Comparison of ENCODE assay signal across 13 cellular contexts in the genomic region with DNA sequence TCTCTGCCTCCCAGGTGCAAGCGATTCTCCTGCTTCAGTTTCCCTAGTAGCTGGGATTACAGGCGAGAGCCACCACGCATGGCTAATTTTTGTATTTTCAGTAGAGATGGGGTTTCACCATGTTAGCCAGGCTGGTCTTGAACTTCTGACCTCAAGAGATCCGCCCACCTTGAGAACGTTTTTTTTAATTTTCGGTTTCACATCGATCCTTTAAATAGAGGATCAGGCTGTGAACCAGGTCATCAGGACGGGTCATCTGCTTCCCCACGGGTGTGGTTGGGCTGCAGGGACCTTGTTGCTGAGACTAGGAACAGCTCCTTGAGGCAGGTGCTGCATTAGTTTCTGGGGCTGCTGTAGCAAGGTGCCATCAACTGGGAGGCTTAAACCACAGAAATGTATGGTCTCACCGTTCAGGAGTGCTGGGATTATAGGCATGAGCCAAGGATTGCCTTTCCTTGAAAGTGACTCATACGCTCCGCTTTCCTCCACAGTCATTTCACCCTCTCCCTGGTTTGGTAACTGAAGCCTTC. TPM values are rescaled to one million over a fixed set of nuclear protein-coding genes. Genes with fewer than 3 reads are reported as not detected.
DNase-seq lines count a peak whose midpoint lies in the region; ATAC-seq, FAIRE-seq and TF ChIP-seq lines count a peak whose summit lies in the region.
"Had no signal": no experiment of that assay in that cellular context is flagged by ENCODE, and none has a peak within 500 bp of the region (broad histone marks: within the 10 kb centered on the region; RNA-seq: fewer than 3 reads in every experiment).

No MANE protein-coding gene starts in this region.

- H3K4me3 ChIP-seq in A549 = no peak overlapping the region

- no peak for DNase-seq in A549 (ENCODE audit: low read depth in 1 of 2, low spot score in 1 of 2)
- peak; percentile 17 for DNase-seq in dedifferentiated amniotic fluid mesenchymal stem cell (ENCODE audit: extremely low spot score)
- no peak for DNase-seq in UCSD-AML1 (lab: John Stamatoyannopoulos, UW; ENCODE audit: unreplicated experiment)
- DNase-seq in stimulated activated naive CD4-positive, alpha-beta T cell (lab: John Stamatoyannopoulos, UW) = no peak
- no peak for DNase-seq in left colon
- no peak for DNase-seq in activated naive CD4-positive, alpha-beta T cell treated with anti-CD3 and anti-CD28 coated beads, Interleukin-2, amount 50 U/mL, for 72 hours (ENCODE audit: low spot score in 2 of 2)
- DNase-seq: amygdala; NCI-H2081; stimulated activated naive CD8-positive, alpha-beta T cell treated with anti-CD3 and anti-CD28 coated beads, Interleukin-15, Interleukin-2, amounts not matched to agents 100 U/mL and 50 U/mL, for 24 hours had no signal

- CTCF ChIA-PET in A549 (lab: Yijun Ruan, JAX) = interaction anchor here (0.9 to 1.3 kb wide), 2 partner anchors 17 to 23 kb away, joined by 3 to 4 read pairs; no protein-coding TSS in a partner anchor

- POLR2A ChIA-PET in A549 (lab: Yijun Ruan, JAX) = no interaction called here

- 25% methylated on average over 12 of the region's 12 CpGs for WGBS in A549 (ENCODE audit: missing lambda C conversion rate)

- no peaks in the 10 kb centered on the region for H3K9me3 Mint-ChIP-seq in activated naive CD4-positive, alpha-beta T cell treated with anti-CD3 and anti-CD28 coated beads, Interleukin-2, amount 50 U/mL, for 72 hours

- no peak for TF ChIP-seq EP300 in A549 (IDR thresholded peaks at IDR 0.05)

- peak overlapping the region; percentile 21; the same call in 1 of the 3 replicates for H3K4me2 ChIP-seq in A549

- intact Hi-C loops in left colon (cut with DNase I, micrococcal nuclease) = no loop called here

- H3K27ac Mint-ChIP-seq in activated naive CD4-positive, alpha-beta T cell treated with anti-CD3 and anti-CD28 coated beads, Interleukin-2, amount 50 U/mL, for 72 hours = peak overlapping the region in 1 of 2 donors; percentile 60

- H3K27ac ChIP-seq in A549 = no peak overlapping the region

- TF ChIP-seq POLR2A in A549 (IDR thresholded peaks at IDR 0.05; ENCODE audit: low read length) = no peak

- ATAC-seq in A549 = peak; percentile 72 to 78
- peak; percentile 45 for ATAC-seq in GM19467 (IDR thresholded peaks at IDR 0.05; ENCODE audit: unreplicated experiment)
- peak; percentile 74 for ATAC-seq in HG03442 (IDR thresholded peaks at IDR 0.05; ENCODE audit: unreplicated experiment)
- no peak for ATAC-seq in left colon
- ATAC-seq in activated naive CD4-positive, alpha-beta T cell treated with anti-CD3 and anti-CD28 coated beads, Interleukin-2, amount 50 U/mL, for 72 hours = no peak
- ATAC-seq: stimulated activated naive CD8-positive, alpha-beta T cell treated with anti-CD3 and anti-CD28 coated beads, Interleukin-15, Interleukin-2, amounts not matched to agents 100 U/mL and 50 U/mL, for 24 hours had no signal

- TF ChIP-seq RAD21 in A549 (conservative IDR thresholded peaks at IDR 0.05 in 1 of 2, IDR thresholded peaks at IDR 0.05 in 1 of 2) = no peak

- no peaks in the 10 kb centered on the region for H3K9me3 ChIP-seq in A549

- H3K4me1 ChIP-seq in A549 = peaks cover 3% of the 10 kb centered on the region; the same call in 1 of the 3 replicates

- TF ChIP-seq CTCF in A549 (IDR thresholded peaks at IDR 0.05) = no peak

- peaks cover 0 to 1% of the 10 kb centered on the region in 2 donors for H3K36me3 Mint-ChIP-seq in activated naive CD4-positive, alpha-beta T cell treated with anti-CD3 and anti-CD28 coated beads, Interleukin-2, amount 50 U/mL, for 72 hours

- no peak for FAIRE-seq in A549 (lab: Jason Lieb, UNC)
- FAIRE-seq: TTC549 had no signal

TF ChIP-seq in A549, 52 proteins besides CTCF, POLR2A, EP300 and RAD21:
- no peak for TF ChIP-seq FOSL2 (IDR thresholded peaks at IDR 0.05)
- TF ChIP-seq FOSL2 (CRISPR knock-in tag; IDR thresholded peaks at IDR 0.05) = peak; percentile 36; the same call in 1 of the 2 replicates
- TF ChIP-seq NR3C1 (IDR thresholded peaks at IDR 0.05) = no peak
TF ChIP-seq in A549: peak in this region for 1.

RNA-seq across cellular contexts. Expression of gene NAGPA, which starts 7.9 kb away (rescaled TPM):
- polyA plus RNA-seq in A549 (2011; rRNA removed) (6.5 and 6.7 TPM in 2 replicates), A549 (2017; fragmentation: RNase III; extraction: RNeasy Plus Mini Kit Qiagen cat#74134 plus additional on column Dnase treatment) (12.6 to 17.3 TPM (median 16.5 TPM) in 3 replicates)
- 14.6 and 17.8 TPM in 2 replicates for polyA plus RNA-seq in A549 (2012; cell fraction: cytosol; rRNA removed)
- polyA plus RNA-seq in A549 (2012; cell fraction: nucleus; rRNA removed) = 44.4 and 60.0 TPM in 2 replicates
- 6.8 and 8.2 TPM in 2 replicates for polyA minus RNA-seq in A549 (2011; rRNA and poly(A)+ RNA removed)
- total RNA-seq in left colon = 10 to 100 TPM; 22.7 to 22.9 TPM
- 10 to 100 TPM in 1 of 2 donors, 1 to 10 TPM in 1; 7.1 to 11.2 TPM for total RNA-seq in activated naive CD4-positive, alpha-beta T cell treated with anti-CD3 and anti-CD28 coated beads, Interleukin-2, amount 50 U/mL, for 72 hours

RNA-seq across cellular contexts. Expression of gene C16orf89, which starts 24.1 kb away (rescaled TPM):
- polyA plus RNA-seq in A549 (2011; rRNA removed) (not detected in 2 replicates), A549 (2017; fragmentation: RNase III; extraction: RNeasy Plus Mini Kit Qiagen cat#74134 plus additional on column Dnase treatment) (not detected in 3 replicates)
- not detected in 2 replicates for polyA plus RNA-seq in A549 (2012; cell fraction: cytosol; rRNA removed)
- polyA plus RNA-seq in A549 (2012; cell fraction: nucleus; rRNA removed) = not detected in 2 replicates
- polyA minus RNA-seq in A549 (2011; rRNA and poly(A)+ RNA removed) = not detected in 2 replicates
- total RNA-seq in left colon = 1 to 10 TPM; 2.1 to 5.0 TPM
- not detected for total RNA-seq in activated naive CD4-positive, alpha-beta T cell treated with anti-CD3 and anti-CD28 coated beads, Interleukin-2, amount 50 U/mL, for 72 hours
- total RNA-seq: pulmonary artery endothelial cell had no signal

RNA-seq across cellular contexts. Expression of gene ALG1, which starts 30.0 kb away (rescaled TPM):
- polyA plus RNA-seq in A549 (2011; rRNA removed) (30.9 and 35.5 TPM in 2 replicates), A549 (2017; fragmentation: RNase III; extraction: RNeasy Plus Mini Kit Qiagen cat#74134 plus additional on column Dnase treatment) (29.6 to 33.4 TPM (median 31.7 TPM) in 3 replicates)
- 31.7 and 37.9 TPM in 2 replicates for polyA plus RNA-seq in A549 (2012; cell fraction: cytosol; rRNA removed)
- 58.0 and 61.6 TPM in 2 replicates for polyA plus RNA-seq in A549 (2012; cell fraction: nucleus; rRNA removed)
- polyA minus RNA-seq in A549 (2011; rRNA and poly(A)+ RNA removed) = 46.8 and 55.7 TPM in 2 replicates
- total RNA-seq in left colon = 10 to 100 TPM; 26.0 to 34.2 TPM
- total RNA-seq in activated naive CD4-positive, alpha-beta T cell treated with anti-CD3 and anti-CD28 coated beads, Interleukin-2, amount 50 U/mL, for 72 hours = 10 to 100 TPM; 11.0 to 20.8 TPM

RNA-seq across cellular contexts. Expression of gene EEF2KMT, which starts 55.9 kb away (rescaled TPM):
- polyA plus RNA-seq in A549 (2011; rRNA removed) (14.8 and 15.5 TPM in 2 replicates), A549 (2017; fragmentation: RNase III; extraction: RNeasy Plus Mini Kit Qiagen cat#74134 plus additional on column Dnase treatment) (22.1 to 24.9 TPM (median 22.6 TPM) in 3 replicates)
- 26.3 and 35.9 TPM in 2 replicates for polyA plus RNA-seq in A549 (2012; cell fraction: cytosol; rRNA removed)
- polyA plus RNA-seq in A549 (2012; cell fraction: nucleus; rRNA removed) = 35.2 and 51.4 TPM in 2 replicates
- polyA minus RNA-seq in A549 (2011; rRNA and poly(A)+ RNA removed) = 16.2 and 19.1 TPM in 2 replicates
- total RNA-seq in left colon = 1 to 10 TPM; 9.5 to 9.8 TPM
- 10 to 100 TPM in 1 of 2 donors, 1 to 10 TPM in 1; 8.2 to 10.4 TPM for total RNA-seq in activated naive CD4-positive, alpha-beta T cell treated with anti-CD3 and anti-CD28 coated beads, Interleukin-2, amount 50 U/mL, for 72 hours

Comparison
In these comparisons a context has a peak if more than half of its experiments do, and no peak if none do; other contexts are left out.
1. ATAC-seq: peak in A549 (2 of 2), GM19467 (single experiment) and HG03442 (single experiment); none in left colon (single experiment) and activated naive CD4-positive, alpha-beta T cell treated with anti-CD3 and anti-CD28 coated beads, Interleukin-2, amount 50 U/mL, for 72 hours (0 of 2).